16 cellular contexts compared by ENCODE assay signal in the genomic region with DNA sequence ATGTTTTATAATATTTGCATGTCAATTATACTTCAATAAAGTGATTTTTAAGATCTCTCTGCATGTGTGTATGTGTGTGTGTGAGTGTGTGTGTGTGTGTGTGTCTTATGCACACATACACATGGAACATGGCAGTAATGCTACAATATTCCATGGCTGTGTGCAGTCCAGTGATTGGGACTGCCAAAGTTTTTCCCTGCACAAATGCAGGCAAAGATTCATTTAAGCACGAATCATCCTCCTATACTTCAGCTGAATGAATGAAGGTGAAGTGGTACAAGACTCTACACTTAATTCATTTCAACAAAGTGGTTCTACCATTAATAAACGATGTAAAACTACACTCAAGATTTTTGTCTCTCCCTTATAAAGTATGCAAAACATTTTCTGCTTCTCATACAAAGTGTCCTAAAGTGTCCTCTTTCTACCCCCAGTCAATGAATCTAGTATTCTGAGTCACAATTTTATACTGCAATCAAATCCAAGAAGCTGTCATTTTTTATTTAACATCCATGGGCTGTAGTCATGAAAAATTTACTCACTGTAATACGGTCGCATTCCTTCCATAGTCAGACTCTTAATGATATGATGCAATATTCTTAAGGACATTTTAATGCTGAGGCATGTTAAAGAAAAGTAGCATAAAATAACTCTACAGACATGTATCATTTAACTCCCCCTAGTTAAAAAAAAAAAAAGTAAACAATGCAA.
A peak's percentile ranks its signal among the peaks of the same experiment; 100 is the strongest.
DNase-seq lines count a peak whose midpoint lies in the region; ATAC-seq, FAIRE-seq and TF ChIP-seq lines count a peak whose summit lies in the region.
"Had no signal": no experiment of that assay in that cellular context is flagged by ENCODE, and none has a peak within 500 bp of the region (broad histone marks: within the 10 kb centered on the region; RNA-seq: fewer than 3 reads in every experiment).

No MANE protein-coding gene starts in this region.

- H3K79me2 ChIP-seq in astrocyte (ENCODE audit: insufficient read depth, low read length) = no peaks in the 10 kb centered on the region

- no peak overlapping the region for H3K27ac ChIP-seq in astrocyte (ENCODE audit: low read depth, low read length)
- no peak overlapping the region for H3K27ac ChIP-seq in brain microvascular endothelial cell
- H3K27ac ChIP-seq in RWPE1 = no peak overlapping the region
- H3K27ac ChIP-seq: ascending aorta, ovary, spleen, uterus had no signal

- H3K4me3 ChIP-seq in astrocyte (ENCODE audit: insufficient read depth, low read depth, low read length) = no peak overlapping the region
- no peak overlapping the region for H3K4me3 ChIP-seq in fibroblast of the aortic adventitia (ENCODE audit: low read depth, low read length)
- H3K4me3 ChIP-seq in skeletal muscle satellite cell (ENCODE audit: low read length) = no peak overlapping the region
- no peak overlapping the region for H3K4me3 ChIP-seq in brain microvascular endothelial cell (ENCODE audit: low read depth, low read length)
- H3K4me3 ChIP-seq: ascending aorta, ovary, spleen, uterus had no signal

- H3K4me2 ChIP-seq in astrocyte (ENCODE audit: low read length) = no peak overlapping the region
- peak overlapping the region; percentile 43 for H3K4me2 ChIP-seq in skeletal muscle satellite cell (ENCODE audit: low read length)

- no peaks in the 10 kb centered on the region for H3K4me1 ChIP-seq in astrocyte (ENCODE audit: insufficient read depth, low read length)
- peaks cover 19% of the 10 kb centered on the region for H3K4me1 ChIP-seq in skeletal muscle satellite cell (ENCODE audit: control insufficient read depth, insufficient read depth, low read length)
- H3K4me1 ChIP-seq: ascending aorta, spleen, uterus had no signal

- in situ Hi-C loops in brain microvascular endothelial cell (cut with HindIII; ENCODE audit: low pct_ligation_motif_present, low sequenced_read_pairs) = no loop called here

- H3K9me3 Mint-ChIP-seq in astrocyte (ENCODE audit: unreplicated experiment) = peaks cover 3% of the 10 kb centered on the region

- no peak overlapping the region for H2AFZ ChIP-seq in astrocyte (ENCODE audit: low read depth, low read length)

- peak; percentile 73 for FAIRE-seq in astrocyte (lab: Jason Lieb, UNC)
- FAIRE-seq: islet of Langerhans, RCC 7860 had no signal

- CTCF ChIA-PET in RWPE1 (lab: Yijun Ruan, JAX) = no interaction called here

- H3K27ac Mint-ChIP-seq in astrocyte (ENCODE audit: unreplicated experiment) = no peak overlapping the region
- H3K27ac Mint-ChIP-seq: CD8-positive, alpha-beta T cell; stimulated activated naive CD8-positive, alpha-beta T cell treated with anti-CD3 and anti-CD28 coated beads, Interleukin-15, Interleukin-2, amounts not matched to agents 100 ng/mL and 50 ng/mL, for 24 hours had no signal

- no peak for TF ChIP-seq CTCF in astrocyte (IDR thresholded peaks at IDR 0.05; ENCODE audit: insufficient read depth, low read depth, low read length)
- TF ChIP-seq CTCF in fibroblast of the aortic adventitia (IDR thresholded peaks at IDR 0.05; ENCODE audit: insufficient read depth, low read length) = no peak
- no peak for TF ChIP-seq CTCF in brain microvascular endothelial cell (IDR thresholded peaks at IDR 0.05; ENCODE audit: low read depth, low read length, missing control alignments)
- TF ChIP-seq CTCF in RWPE1 (conservative IDR thresholded peaks at IDR 0.05; ENCODE audit: low read depth) = no peak

- no peaks in the 10 kb centered on the region for H4K20me1 ChIP-seq in astrocyte (ENCODE audit: insufficient read depth, low read length)

- peaks cover 2% of the 10 kb centered on the region for H3K27me3 Mint-ChIP-seq in astrocyte (ENCODE audit: low read depth, unreplicated experiment)
- H3K27me3 Mint-ChIP-seq: stimulated activated naive CD8-positive, alpha-beta T cell treated with anti-CD3 and anti-CD28 coated beads, Interleukin-15, Interleukin-2, amounts not matched to agents 100 ng/mL and 50 ng/mL, for 24 hours had no signal

- H3K9ac ChIP-seq in astrocyte (ENCODE audit: low read length) (no peak overlapping the region), skeletal muscle satellite cell (ENCODE audit: low read depth, low read length) (no peak overlapping the region)

- DNase-seq in GM04504 (ENCODE audit: low read depth) (peak; percentile 76), astrocyte (ENCODE audit: low read depth) (peak; percentile 87), fibroblast of the aortic adventitia (ENCODE audit: low read depth) (peak; percentile 82), brain microvascular endothelial cell (no peak), RWPE1 (ENCODE audit: low spot score) (no peak)
- DNase-seq: CD8-positive, alpha-beta T cell; ovary; spleen; T-helper 1 cell; uterus had no signal

- H3K27me3 ChIP-seq in astrocyte (ENCODE audit: insufficient read depth, low read length) (no peaks in the 10 kb centered on the region), skeletal muscle satellite cell (ENCODE audit: control insufficient read depth, insufficient read depth, low read length) (no peaks in the 10 kb centered on the region), brain microvascular endothelial cell (replicated peaks) (no peaks in the 10 kb centered on the region)
- H3K27me3 ChIP-seq: ascending aorta, ovary, spleen, uterus had no signal

- no peaks in the 10 kb centered on the region for H3K36me3 ChIP-seq in astrocyte (ENCODE audit: insufficient read depth, low read length)
- H3K36me3 ChIP-seq in skeletal muscle satellite cell (ENCODE audit: insufficient read depth, low read length) = no peaks in the 10 kb centered on the region
- no peaks in the 10 kb centered on the region for H3K36me3 ChIP-seq in brain microvascular endothelial cell (replicated peaks)
- H3K36me3 ChIP-seq: ascending aorta, ovary, spleen, uterus had no signal

- no peaks in the 10 kb centered on the region for H3K4me1 Mint-ChIP-seq in astrocyte (ENCODE audit: low read depth, unreplicated experiment)

- no peaks in the 10 kb centered on the region for H3K36me3 Mint-ChIP-seq in astrocyte (ENCODE audit: low read depth, unreplicated experiment)
- H3K36me3 Mint-ChIP-seq: CD8-positive, alpha-beta T cell had no signal

- no peak overlapping the region for H3K4me3 Mint-ChIP-seq in astrocyte (ENCODE audit: unreplicated experiment)
- H3K4me3 Mint-ChIP-seq: CD8-positive, alpha-beta T cell; stimulated activated naive CD8-positive, alpha-beta T cell treated with anti-CD3 and anti-CD28 coated beads, Interleukin-15, Interleukin-2, amounts not matched to agents 100 ng/mL and 50 ng/mL, for 24 hours had no signal

- POLR2A ChIA-PET in RWPE1 (lab: Yijun Ruan, JAX; ENCODE audit: low non-redundant PET) = no interaction called here

- no peak for ATAC-seq in HG03045 (IDR thresholded peaks at IDR 0.05; ENCODE audit: unreplicated experiment)
- ATAC-seq: CD8-positive, alpha-beta T cell had no signal

- H3K9me3 ChIP-seq in astrocyte (ENCODE audit: insufficient read depth, low read depth, low read length) (no peaks in the 10 kb centered on the region), skeletal muscle satellite cell (replicated peaks; ENCODE audit: low read length) (no peaks in the 10 kb centered on the region)
- H3K9me3 ChIP-seq: ovary had no signal

Comparison
In these comparisons a context has a peak if more than half of its experiments do, and no peak if none do; other contexts are left out.
1. DNase-seq: peak in GM04504 (single experiment), astrocyte (single experiment) and fibroblast of the aortic adventitia (single experiment); none in brain microvascular endothelial cell (single experiment) and RWPE1 (single experiment).